ENCODE assay signal across 30 cellular contexts in the genomic region with DNA sequence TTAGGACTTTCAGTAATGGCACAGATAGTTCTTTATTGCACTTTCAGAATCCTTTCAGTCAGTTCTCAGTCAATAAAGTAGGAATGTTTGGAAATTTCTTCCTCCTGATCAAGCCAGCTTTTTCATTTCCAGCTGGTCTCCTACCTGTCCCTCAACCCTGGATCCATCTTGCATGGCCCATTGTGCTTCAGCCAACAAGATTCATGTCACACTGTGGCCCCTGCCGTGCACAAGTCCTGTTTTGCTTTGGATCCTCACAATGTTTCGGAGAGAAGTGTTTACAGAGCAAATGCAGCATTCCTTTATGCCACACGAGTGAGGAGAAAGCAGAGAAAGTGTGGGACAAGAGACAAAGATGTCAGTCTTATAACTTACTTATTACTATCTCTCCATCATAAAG.
"Had no signal": no experiment of that assay in that cellular context is flagged by ENCODE, and none has a peak within 500 bp of the region (broad histone marks: within the 10 kb centered on the region; RNA-seq: fewer than 3 reads in every experiment).

No MANE protein-coding gene starts in this region.

- FAIRE-seq: islet of Langerhans had no signal

- H3K27ac ChIP-seq: brain microvascular endothelial cell, coronary artery, esophagus squamous epithelium, heart right ventricle, left lung, lower lobe of right lung, parathyroid adenoma, right lobe of liver, skin epidermis, thyroid gland, upper lobe of right lung, WERI-Rb-1 had no signal

- H3K36me3 ChIP-seq: brain microvascular endothelial cell, esophagus squamous epithelium, heart right ventricle, left lung, lower lobe of right lung, right lobe of liver, thyroid gland, upper lobe of right lung, WERI-Rb-1 had no signal

- H3K27me3 ChIP-seq: brain microvascular endothelial cell, esophagus squamous epithelium, heart right ventricle, left lung, right lobe of liver, thyroid gland, upper lobe of right lung had no signal

- H3K9me3 ChIP-seq: esophagus squamous epithelium, left lung, lower lobe of right lung, mucosa of descending colon, right lobe of liver, thyroid gland, upper lobe of right lung had no signal

- H3K9ac ChIP-seq: parathyroid adenoma had no signal

- DNase-seq: activated CD4-positive, alpha-beta memory T cell treated with anti-CD3 and anti-CD28 coated beads, Interleukin-2, amount 10 ng/mL, durations not matched to agents 7 days and 5 days; activated CD4-positive, alpha-beta T cell treated with anti-CD3 and anti-CD28 coated beads, Interleukin-2, amount 10 ng/mL, durations not matched to agents 24 days and 14 days; activated CD4-positive, CD25-positive, alpha-beta regulatory T cell treated with anti-CD3 and anti-CD28 coated beads, Interleukin-2, amount 50 U/mL, for 72 hours; activated CD8-positive, alpha-beta memory T cell treated with anti-CD3 and anti-CD28 coated beads, Interleukin-2, amount 50 U/mL, for 48 hours; activated gamma-delta T cell; activated naive CD4-positive, alpha-beta T cell treated with anti-CD3 and anti-CD28 coated beads, Interleukin-2, amount 50 U/mL, for 16 hours; activated T-cell treated with anti-CD3 and anti-CD28 coated beads, Interleukin-2, amount 50 U/mL, for 24 hours; amniotic stem cell; brain microvascular endothelial cell; esophagus squamous epithelium; foreskin melanocyte; heart right ventricle; left lung; lower lobe of right lung; mucosa of descending colon; right lobe of liver; stimulated activated CD4-positive, alpha-beta T cell treated with anti-CD3 and anti-CD28 coated beads, Interleukin-1b, Interleukin-23, amount 100 ng/mL, for 48 hours; stimulated activated CD4-positive, alpha-beta T cell treated with anti-CD3 and anti-CD28 coated beads, Interleukin-4, amount 100 ng/mL, for 4 hours; stimulated activated CD8-positive, alpha-beta memory T cell treated with anti-CD3 and anti-CD28 coated beads, Interleukin-4, amount 100 ng/mL, for 48 hours; stimulated activated naive CD8-positive, alpha-beta T cell treated with anti-CD3 and anti-CD28 coated beads, Interleukin-15, amount 100 ng/mL, for 72 hours; substantia nigra; SW 1271; T-helper 9 cell; thyroid gland; upper lobe of right lung; WERI-Rb-1 had no signal

- H2AFZ ChIP-seq: parathyroid adenoma had no signal

- H3K4me3 ChIP-seq: coronary artery, esophagus squamous epithelium, heart right ventricle, left lung, lower lobe of right lung, mucosa of descending colon, right lobe of liver, skin epidermis, thyroid gland, upper lobe of right lung had no signal

- H3K79me2 ChIP-seq: parathyroid adenoma had no signal

- H3K4me1 ChIP-seq: esophagus squamous epithelium, heart right ventricle, left lung, lower lobe of right lung, parathyroid adenoma, right lobe of liver, thyroid gland, upper lobe of right lung had no signal
